ENCODE assay signal across 8 cellular contexts in genomic region chr10:96833220-96834001, GRCh38. TPM values are rescaled to one million over a fixed set of nuclear protein-coding genes. Genes with fewer than 3 reads are reported as not detected.
A peak's percentile ranks its signal among the peaks of the same experiment; 100 is the strongest.
DNase-seq lines count a peak whose midpoint lies in the region; ATAC-seq and TF ChIP-seq lines count a peak whose summit lies in the region.

No MANE protein-coding gene starts in this region.

- H3K27ac ChIP-seq in H9 (ENCODE audit: insufficient read length, low read depth, low read length), result no peak overlapping the region
- peak overlapping the region; percentile 92 to 99 (median 95) for H3K27ac ChIP-seq in heart right ventricle

- H3K27ac Mint-ChIP-seq in H9, result peak overlapping the region; percentile 98 to 99 (median 99)
- H3K27ac Mint-ChIP-seq in activated naive CD8-positive, alpha-beta T cell treated with anti-CD3 and anti-CD28 coated beads for 36 hours, result peak overlapping the region; percentile 90

- peak; percentile 41 for DNase-seq in H9
- peak; percentile 59 for DNase-seq in NCI-H2227 (lab: John Stamatoyannopoulos, UW; ENCODE audit: unreplicated experiment)
- DNase-seq in activated naive CD8-positive, alpha-beta T cell treated with anti-CD3 and anti-CD28 coated beads for 36 hours, result no peak
- peak in 1 of 2 donors; percentile 15 for DNase-seq in heart right ventricle
- peak; percentile 45 for DNase-seq in pons (ENCODE audit: low spot score)
- DNase-seq in GDM1 (lab: John Stamatoyannopoulos, UW), result no peak

- no peak overlapping the region for H2BK15ac ChIP-seq in H9 (ENCODE audit: low read depth, low read length)

- peaks cover 6 to 22% (median 14%) of the 10 kb centered on the region in 3 experiments for H3K36me3 Mint-ChIP-seq in H9 (ENCODE audit: insufficient read depth in 1 of 3, low read depth in 3 of 3)
- H3K36me3 Mint-ChIP-seq in activated naive CD8-positive, alpha-beta T cell treated with anti-CD3 and anti-CD28 coated beads for 36 hours, result peaks cover 32% of the 10 kb centered on the region

- TF ChIP-seq CTCF in H9 (conservative IDR thresholded peaks at IDR 0.05) (no peak), heart right ventricle (IDR thresholded peaks at IDR 0.05) (no peak)

- H3K36me3 ChIP-seq in ES-I3 (ENCODE audit: insufficient read depth, low read length), result no peaks in the 10 kb centered on the region
- H3K36me3 ChIP-seq in heart right ventricle, result no peaks in the 10 kb centered on the region

- H3K79me2 ChIP-seq in H9 (ENCODE audit: insufficient read depth, low read length), result peaks cover 27% of the 10 kb centered on the region; the same call in 1 of the 2 replicates

- no peak overlapping the region for H3T11ph ChIP-seq in H9 (ENCODE audit: low read length)

- H3K9me3 ChIP-seq in ES-I3 (ENCODE audit: control insufficient read depth, insufficient read depth, low read length) (no peaks in the 10 kb centered on the region), H9 (ENCODE audit: control insufficient read depth, low read depth, low read length) (no peaks in the 10 kb centered on the region), heart right ventricle (no peaks in the 10 kb centered on the region)

- no peak overlapping the region for H2BK12ac ChIP-seq in H9 (ENCODE audit: insufficient read length, low read depth, low read length)

- no peak overlapping the region for H4K91ac ChIP-seq in H9 (ENCODE audit: insufficient read length, low read depth, low read length)

- H3K4ac ChIP-seq in H9 (ENCODE audit: low read depth, low read length), result no peak overlapping the region

- H3K27me3 ChIP-seq in H9 (ENCODE audit: insufficient read depth, low read length) (no peaks in the 10 kb centered on the region), heart right ventricle (no peaks in the 10 kb centered on the region)

- H3K27me3 Mint-ChIP-seq in H9 (ENCODE audit: low read depth), result no peaks in the 10 kb centered on the region; the same call in 1 of the 2 replicates
- H3K27me3 Mint-ChIP-seq in activated naive CD8-positive, alpha-beta T cell treated with anti-CD3 and anti-CD28 coated beads for 36 hours, result no peaks in the 10 kb centered on the region

- no CpG with 5 or more reads among the region's 46 CpGs for WGBS in H9 (ENCODE audit: extremely low coverage, insufficient read length, low lambda C conversion rate)
- 1% methylated on average over 45 to 46 of the region's 46 CpGs for WGBS in heart right ventricle, 2 donors

- no peak overlapping the region for H3K23ac ChIP-seq in H9 (ENCODE audit: insufficient read length, low read depth, low read length)

- H3K14ac ChIP-seq in H9 (ENCODE audit: insufficient read depth, low read length), result peak overlapping the region; percentile 73

- no peak overlapping the region for H4K8ac ChIP-seq in H9 (replicated peaks; ENCODE audit: insufficient read length, low read depth, low read length)

- H3K4me1 ChIP-seq in ES-I3 (ENCODE audit: insufficient read depth, low read length) (peaks cover 7% of the 10 kb centered on the region), H9 (ENCODE audit: insufficient read depth, low read length) (no peaks in the 10 kb centered on the region; the same call in 1 of the 2 replicates), heart right ventricle (peaks cover 6 to 71% (median 59%) of the 10 kb centered on the region in 9 donors)

- ATAC-seq in heart right ventricle, result peak in 7 of 8 donors; percentile 4 to 39 (median 9)
- no peak for ATAC-seq in GM21367 (IDR thresholded peaks at IDR 0.05; ENCODE audit: unreplicated experiment)

- no peak overlapping the region for H2AK5ac ChIP-seq in H9 (ENCODE audit: insufficient read length, low read length)

- no peak overlapping the region for H4K5ac ChIP-seq in H9 (ENCODE audit: insufficient read length, low read depth, low read length)

- H3K9me3 Mint-ChIP-seq in H9, result no peaks in the 10 kb centered on the region
- no peaks in the 10 kb centered on the region for H3K9me3 Mint-ChIP-seq in activated naive CD8-positive, alpha-beta T cell treated with anti-CD3 and anti-CD28 coated beads for 36 hours

- no peak overlapping the region for H3K18ac ChIP-seq in H9 (ENCODE audit: insufficient read length, low read depth, low read length)

- H3K9ac ChIP-seq in ES-I3 (ENCODE audit: low read depth, low read length) (peak overlapping the region; percentile 65), H9 (ENCODE audit: extremely low read depth, insufficient read length, low read length) (peak overlapping the region; percentile 45)

- peaks cover 42 to 45% of the 10 kb centered on the region in 2 experiments for H3K4me1 Mint-ChIP-seq in H9
- peaks cover 57% of the 10 kb centered on the region for H3K4me1 Mint-ChIP-seq in activated naive CD8-positive, alpha-beta T cell treated with anti-CD3 and anti-CD28 coated beads for 36 hours

- peak overlapping the region; percentile 81 for H3K4me2 ChIP-seq in H9 (ENCODE audit: insufficient read depth, insufficient read length, low read length)

- peak overlapping the region; percentile 77 to 97 (median 92) for H3K4me3 ChIP-seq in heart right ventricle

- H2BK20ac ChIP-seq in H9 (ENCODE audit: low read depth, low read length, poor library complexity, severe bottlenecking), result no peak overlapping the region

- no peak overlapping the region for H2BK5ac ChIP-seq in H9 (ENCODE audit: insufficient read length, low read length)

- no peak overlapping the region for H3K56ac ChIP-seq in H9 (ENCODE audit: insufficient read length, low read depth, low read length)

- no peaks in the 10 kb centered on the region for H3K79me1 ChIP-seq in H9 (ENCODE audit: insufficient read depth, low read depth, low read length, poor library complexity, severe bottlenecking)

- H3K4me3 Mint-ChIP-seq in H9, result peak overlapping the region; percentile 96 to 100
- peak overlapping the region; percentile 95 for H3K4me3 Mint-ChIP-seq in activated naive CD8-positive, alpha-beta T cell treated with anti-CD3 and anti-CD28 coated beads for 36 hours

- intact Hi-C loops in heart right ventricle (cut with DNase I), result loop anchor here in 7 of 10 donors (5.0 to 10.0 kb wide), 9 partner anchors 66 to 459 kb away; partner anchors contain the start of gene TM9SF3 (in 4 of the 7)

- no peak overlapping the region for H2BK120ac ChIP-seq in H9 (ENCODE audit: low read depth, low read length, poor library complexity, severe bottlenecking)

- peaks cover 3% of the 10 kb centered on the region for H3K23me2 ChIP-seq in H9 (ENCODE audit: insufficient read length, low read depth, low read length, poor library complexity, severe bottlenecking)

- no peak overlapping the region for H2AFZ ChIP-seq in H9 (ENCODE audit: low read length)

- no peaks in the 10 kb centered on the region for H4K20me1 ChIP-seq in H9 (ENCODE audit: control insufficient read depth, insufficient read depth, insufficient read length)

RNA-seq across cellular contexts. Expression of gene LCOR, which starts 1.3 kb away (rescaled TPM):
- 39.8 and 42.1 TPM in 2 replicates for total RNA-seq in H9 (2021)
- 10 to 100 TPM; 25.9 to 27.6 TPM for total RNA-seq in activated naive CD8-positive, alpha-beta T cell treated with anti-CD3 and anti-CD28 coated beads for 36 hours
- 10 to 100 TPM; 18.8 to 28.8 (median 24.3) TPM for total RNA-seq in heart right ventricle
- 1 to 10 TPM; 1.6 to 4.8 TPM for polyA plus RNA-seq in heart right ventricle

Comparison
In these comparisons a context has a peak if more than half of its experiments do, and no peak if none do; other contexts are left out.
1. DNase-seq: peak in H9 (single experiment), NCI-H2227 (single experiment) and pons (single experiment); none in activated naive CD8-positive, alpha-beta T cell treated with anti-CD3 and anti-CD28 coated beads for 36 hours (single experiment) and GDM1 (single experiment).